Comparison of ENCODE assay signal across 21 cellular contexts in genomic region chr17:34757106-34757505, GRCh38.
"Had no signal": no experiment of that assay in that cellular context is flagged by ENCODE, and none has a peak within 500 bp of the region (broad histone marks: within the 10 kb centered on the region; RNA-seq: fewer than 3 reads in every experiment).

No MANE protein-coding gene starts in this region.

- H3K4me3 Mint-ChIP-seq: naive thymus-derived CD8-positive, alpha-beta T cell; stimulated activated effector memory CD8-positive, alpha-beta T cell treated with anti-CD3 and anti-CD28 coated beads, Interleukin-12 subunit alpha, Interleukin-12 subunit beta, amount 100 ng/mL, for 72 hours; type B pancreatic cell had no signal

- H3K36me3 ChIP-seq: pancreas, suprapubic skin, thyroid gland, uterus had no signal

- ATAC-seq: esophagus mucosa; left lobe of liver; mucosa of descending colon; naive thymus-derived CD8-positive, alpha-beta T cell; pancreas; right cardiac atrium; stimulated activated effector memory CD8-positive, alpha-beta T cell treated with anti-CD3 and anti-CD28 coated beads, Interleukin-12 subunit alpha, Interleukin-12 subunit beta, amount 100 ng/mL, for 72 hours; stimulated activated naive CD8-positive, alpha-beta T cell treated with anti-CD3 and anti-CD28 coated beads, Interleukin-15, Interleukin-2, amounts not matched to agents 100 U/mL and 50 U/mL, for 24 hours had no signal

- H3K36me3 Mint-ChIP-seq: naive thymus-derived CD8-positive, alpha-beta T cell; stimulated activated effector memory CD8-positive, alpha-beta T cell treated with anti-CD3 and anti-CD28 coated beads, Interleukin-12 subunit alpha, Interleukin-12 subunit beta, amount 100 ng/mL, for 72 hours; type B pancreatic cell had no signal

- H3K9me3 Mint-ChIP-seq: stimulated activated effector memory CD8-positive, alpha-beta T cell treated with anti-CD3 and anti-CD28 coated beads, Interleukin-12 subunit alpha, Interleukin-12 subunit beta, amount 100 ng/mL, for 72 hours; type B pancreatic cell had no signal

- FAIRE-seq: endometrium, frontal cortex, pancreas had no signal

- H3K4me1 Mint-ChIP-seq: naive thymus-derived CD8-positive, alpha-beta T cell; stimulated activated effector memory CD8-positive, alpha-beta T cell treated with anti-CD3 and anti-CD28 coated beads, Interleukin-12 subunit alpha, Interleukin-12 subunit beta, amount 100 ng/mL, for 72 hours had no signal

- H3K9me3 ChIP-seq: mucosa of descending colon, pancreas, suprapubic skin, thyroid gland, uterus had no signal

- H3K4me1 ChIP-seq: pancreas, suprapubic skin, thyroid gland, uterus had no signal

- H3K27me3 ChIP-seq: pancreas, thyroid gland, uterus had no signal

- H3K27ac Mint-ChIP-seq: progenitor cell of endocrine pancreas; stimulated activated effector memory CD8-positive, alpha-beta T cell treated with anti-CD3 and anti-CD28 coated beads, Interleukin-12 subunit alpha, Interleukin-12 subunit beta, amount 100 ng/mL, for 72 hours; type B pancreatic cell had no signal

- DNase-seq: effector CD8-positive, alpha-beta T cell; mammary epithelial cell; mucosa of descending colon; pancreas; right cardiac atrium; stimulated activated CD4-positive, alpha-beta T cell treated with anti-CD3 and anti-CD28 coated beads, Interleukin-4, amount 100 ng/mL, for 1 hour; stimulated activated CD8-positive, alpha-beta memory T cell treated with anti-CD3 and anti-CD28 coated beads, Interleukin-4, amount 100 ng/mL, for 48 hours; stimulated activated naive CD8-positive, alpha-beta T cell treated with anti-CD3 and anti-CD28 coated beads, Interleukin-15, Interleukin-2, amounts not matched to agents 100 U/mL and 50 U/mL, for 24 hours; thyroid gland; uterus had no signal

- H3K27ac ChIP-seq: coronary artery, pancreas, suprapubic skin, thyroid gland, uterus had no signal

- H3K4me3 ChIP-seq: coronary artery, mucosa of descending colon, pancreas, smooth muscle cell, suprapubic skin, thyroid gland, uterus had no signal
